Comparison of ENCODE assay signal across 10 cellular contexts in the genomic region with DNA sequence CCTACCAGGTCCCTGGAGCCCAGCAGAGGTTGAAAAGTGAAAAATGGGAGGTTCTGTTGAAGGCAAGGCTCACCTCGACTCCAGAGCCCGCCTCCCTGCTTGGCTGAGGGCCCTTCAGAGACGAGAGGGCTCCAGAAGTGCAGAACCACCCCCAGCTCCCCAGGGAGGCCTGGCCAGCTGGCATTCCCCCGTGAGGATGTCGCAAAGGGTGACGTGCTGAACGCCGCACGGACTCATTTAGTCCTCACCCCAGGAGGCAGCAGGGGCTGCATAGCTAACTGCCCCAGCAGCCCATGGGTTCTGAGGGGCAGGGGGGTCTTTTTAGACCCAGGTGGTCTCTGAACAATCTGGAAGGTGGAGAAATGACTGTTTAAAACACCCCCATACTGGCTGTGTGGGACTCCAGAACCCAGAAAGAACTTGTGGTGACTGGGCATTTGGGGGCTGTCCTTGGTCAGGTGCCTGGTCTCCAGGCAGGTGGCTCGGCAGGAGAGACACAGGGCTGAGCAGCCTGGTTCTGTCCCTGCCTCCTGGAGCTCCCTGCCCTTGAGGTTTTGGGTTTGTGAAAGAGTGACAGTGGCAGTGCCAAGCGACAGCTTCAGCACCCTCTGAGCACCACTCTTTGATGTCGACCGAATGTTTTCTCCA. TPM values are rescaled to one million over a fixed set of nuclear protein-coding genes. Genes with fewer than 3 reads are reported as not detected.
A peak's percentile ranks its signal among the peaks of the same experiment; 100 is the strongest.
DNase-seq lines count a peak whose midpoint lies in the region; ATAC-seq and TF ChIP-seq lines count a peak whose summit lies in the region.
"Had no signal": no experiment of that assay in that cellular context is flagged by ENCODE, and none has a peak within 500 bp of the region (broad histone marks: within the 10 kb centered on the region; RNA-seq: fewer than 3 reads in every experiment).

No MANE protein-coding gene starts in this region.

- no peak for TF ChIP-seq EP300 in transverse colon (IDR thresholded peaks at IDR 0.05; ENCODE audit: low read depth)

- intact Hi-C loops in transverse colon (cut with DNase I; ENCODE audit: low total_unique reads) = no loop called here

- H3K27ac ChIP-seq in foreskin keratinocyte (peak overlapping the region; percentile 52), transverse colon (peak overlapping the region in 2 of 4 donors; percentile 54 to 61)

- peaks cover 0 to 27% (median 13%) of the 10 kb centered on the region in 4 donors for H3K36me3 ChIP-seq in transverse colon

- H3K36me3 Mint-ChIP-seq in HFFc6 (ENCODE audit: low read depth) = peaks cover 20% of the 10 kb centered on the region

- H3K4me3 ChIP-seq in transverse colon = no peak overlapping the region

- peaks cover 5% of the 10 kb centered on the region; the same call in 1 of the 2 replicates for H3K4me1 Mint-ChIP-seq in HFFc6 (ENCODE audit: low read depth)

- no peaks in the 10 kb centered on the region for H3K9me3 Mint-ChIP-seq in HFFc6

- peak; percentile 59 for DNase-seq in DMS79 treated with DMSO at 0.1 percent for 48 hours (lab: John Stamatoyannopoulos, UW)
- DNase-seq in NCI-H1436 treated with DMSO at 0.1 percent for 48 hours (lab: John Stamatoyannopoulos, UW) = peak; percentile 84
- no peak for DNase-seq in foreskin keratinocyte
- DNase-seq in HFFc6 = no peak
- DNase-seq in transverse colon = no peak
- DNase-seq in T-helper 1 cell = no peak
- DNase-seq: hypothalamus, KBM-7 had no signal

- peaks cover 4% of the 10 kb centered on the region for H3K27me3 Mint-ChIP-seq in HFFc6 (ENCODE audit: insufficient read depth)

- peaks cover 13% of the 10 kb centered on the region for H3K4me1 ChIP-seq in foreskin keratinocyte
- peaks cover 3 to 39% (median 7%) of the 10 kb centered on the region in 4 donors for H3K4me1 ChIP-seq in transverse colon

- in situ Hi-C loops in transverse colon (cut with MboI; ENCODE audit: low pct_ligation_motif_present in 1 of 4, low pct_unique_long_range_greater_than_20kb in 1 of 4, low sequenced_read_pairs in 3 of 4) = no loop called here

- ATAC-seq in GM21528 (IDR thresholded peaks at IDR 0.05; ENCODE audit: low FRiP score, unreplicated experiment) (peak; percentile 49), foreskin keratinocyte (peak; percentile 8), HG02852 (IDR thresholded peaks at IDR 0.05; ENCODE audit: unreplicated experiment) (no peak)

- no peak for TF ChIP-seq POLR2A in transverse colon (IDR thresholded peaks at IDR 0.05)

- H3K27me3 ChIP-seq in foreskin keratinocyte (no peaks in the 10 kb centered on the region), transverse colon (no peaks in the 10 kb centered on the region)

- 65% methylated on average over 13 of the region's 13 CpGs; no CpG with 5 or more reads in 1 of the 2 donors for WGBS in transverse colon (ENCODE audit: low coverage in 1 of 2), 2 donors

- no peak overlapping the region for H3K4me3 Mint-ChIP-seq in HFFc6

- H3K9me3 ChIP-seq in transverse colon = no peaks in the 10 kb centered on the region

- H3K27ac Mint-ChIP-seq in HFFc6 = no peak overlapping the region

- TF ChIP-seq CTCF in foreskin keratinocyte (conservative IDR thresholded peaks at IDR 0.05) (no peak), HFFc6 (IDR thresholded peaks at IDR 0.05) (no peak), transverse colon (IDR thresholded peaks at IDR 0.05) (no peak)

RNA-seq across cellular contexts. Expression of a gene that starts 32.0 kb away (rescaled TPM):
- total RNA-seq in foreskin keratinocyte (45.4 and 50.5 TPM in 2 replicates), transverse colon (100 to 1,000 TPM in 1 of 4 donors, 10 to 100 TPM in 3; 16.8 to 127 (median 31.4) TPM)
- 39.4 and 45.5 TPM in 2 replicates for polyA plus RNA-seq in foreskin keratinocyte
- total RNA-seq in HFFc6 (2021; fragmentation: NEBNext Ultra II Directional; extraction: Animal tissue kit (Norgen Biotek cat#: 25700)) = 10 to 100 TPM; 48.7 to 58.8 (median 57.3) TPM

Comparison
In these comparisons a context has a peak if more than half of its experiments do, and no peak if none do; other contexts are left out.
1. DNase-seq: peak in DMS79 treated with DMSO at 0.1 percent for 48 hours (single experiment) and NCI-H1436 treated with DMSO at 0.1 percent for 48 hours (single experiment); none in foreskin keratinocyte (0 of 2), HFFc6 (single experiment), transverse colon (single experiment) and T-helper 1 cell (0 of 5).